In the genomic region with DNA sequence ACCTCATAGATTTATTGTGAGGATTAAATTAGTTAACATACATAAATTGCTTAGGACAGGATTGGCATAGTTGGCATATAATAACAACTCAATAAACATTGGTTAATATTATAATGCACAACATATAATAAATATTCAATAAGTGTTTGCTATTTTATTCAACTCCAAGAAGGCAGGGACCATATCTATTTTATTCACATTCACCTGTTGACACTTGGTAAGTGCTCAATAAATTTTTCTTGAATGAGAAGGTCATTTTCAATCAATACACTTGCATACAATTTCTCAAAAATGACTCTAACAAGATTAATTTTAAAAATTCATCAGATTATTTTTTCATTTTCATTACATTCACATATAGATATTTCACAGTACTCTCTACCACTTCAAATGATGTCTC, we compare ENCODE assay signal across 24 cellular contexts. TPM values are rescaled to one million over a fixed set of nuclear protein-coding genes. Genes with fewer than 3 reads are reported as not detected.
A peak's percentile ranks its signal among the peaks of the same experiment; 100 is the strongest.
DNase-seq lines count a peak whose midpoint lies in the region; ATAC-seq and TF ChIP-seq lines count a peak whose summit lies in the region.
"Had no signal": no experiment of that assay in that cellular context is flagged by ENCODE, and none has a peak within 500 bp of the region (broad histone marks: within the 10 kb centered on the region; RNA-seq: fewer than 3 reads in every experiment).

No MANE protein-coding gene starts in this region.

- no peaks in the 10 kb centered on the region for H3K9me3 Mint-ChIP-seq in activated CD8-positive, alpha-beta memory T cell treated with anti-CD3 and anti-CD28 coated beads, Interleukin-2, amount 10 ng/mL, durations not matched to agents 7 days and 5 days (ENCODE audit: low read depth)
- H3K9me3 Mint-ChIP-seq in activated naive CD8-positive, alpha-beta T cell treated with anti-CD3 and anti-CD28 coated beads for 36 hours, result peaks cover 3% of the 10 kb centered on the region
- no peaks in the 10 kb centered on the region for H3K9me3 Mint-ChIP-seq in natural killer cell treated with Interleukin-12 subunit alpha and Interleukin-12 subunit beta and Interleukin-15 and Interleukin-18, amount 100 ng/mL, for 72 hours
- H3K9me3 Mint-ChIP-seq: activated B cell treated with CpG ODN at 0.5 μM for 24 hours, HFFc6 had no signal

- no peaks in the 10 kb centered on the region for H3K9me3 ChIP-seq in Karpas-422 (ENCODE audit: low read length)
- H3K9me3 ChIP-seq in OCI-LY7 (ENCODE audit: low read length), result no peaks in the 10 kb centered on the region
- H3K9me3 ChIP-seq: heart left ventricle, prostate gland, testis, uterus had no signal

- H4K20me1 ChIP-seq in Karpas-422 (ENCODE audit: insufficient read depth, low read depth, low read length), result no peaks in the 10 kb centered on the region
- no peaks in the 10 kb centered on the region for H4K20me1 ChIP-seq in OCI-LY7 (ENCODE audit: insufficient read depth, low read length)

- H3K27me3 ChIP-seq in Karpas-422 (ENCODE audit: low read length), result no peaks in the 10 kb centered on the region
- H3K27me3 ChIP-seq: dorsolateral prefrontal cortex, heart left ventricle, testis, uterus had no signal

- BruUV-seq in OCI-LY7 (replicated peaks; lab: Mats Ljungman, UMichigan), result no TSS peak

- H3K4me1 Mint-ChIP-seq in activated CD8-positive, alpha-beta memory T cell treated with anti-CD3 and anti-CD28 coated beads, Interleukin-2, amount 10 ng/mL, durations not matched to agents 7 days and 5 days, result peaks cover 47% of the 10 kb centered on the region
- peaks cover 51% of the 10 kb centered on the region for H3K4me1 Mint-ChIP-seq in activated naive CD8-positive, alpha-beta T cell treated with anti-CD3 and anti-CD28 coated beads for 36 hours
- peaks cover 31 to 35% of the 10 kb centered on the region in 2 donors for H3K4me1 Mint-ChIP-seq in natural killer cell treated with Interleukin-12 subunit alpha and Interleukin-12 subunit beta and Interleukin-15 and Interleukin-18, amount 100 ng/mL, for 72 hours (ENCODE audit: low read depth in 2 of 2)

- CTCF ChIA-PET in activated CD8-positive, alpha-beta memory T cell treated with anti-CD3 and anti-CD28 coated beads, Interleukin-2, amount 10 ng/mL, durations not matched to agents 7 days and 5 days (lab: Charles Lee), result interaction anchor here (1.0 to 1.9 kb wide), 3 partner anchors 10 to 62 kb away, joined by 3 to 6 read pairs (median 3); no protein-coding TSS in a partner anchor
- CTCF ChIA-PET in OCI-LY7 (lab: Charles Lee; ENCODE audit: unreplicated experiment), result no interaction called here

- H3K36me3 Mint-ChIP-seq in activated CD8-positive, alpha-beta memory T cell treated with anti-CD3 and anti-CD28 coated beads, Interleukin-2, amount 10 ng/mL, durations not matched to agents 7 days and 5 days, result peaks cover 12% of the 10 kb centered on the region
- peaks cover 5% of the 10 kb centered on the region for H3K36me3 Mint-ChIP-seq in activated naive CD8-positive, alpha-beta T cell treated with anti-CD3 and anti-CD28 coated beads for 36 hours
- H3K36me3 Mint-ChIP-seq in natural killer cell treated with Interleukin-12 subunit alpha and Interleukin-12 subunit beta and Interleukin-15 and Interleukin-18, amount 100 ng/mL, for 72 hours, result no peaks in the 10 kb centered on the region

- no peak overlapping the region for H3K9ac ChIP-seq in Karpas-422 (ENCODE audit: low read length)
- H3K9ac ChIP-seq: GM23248 had no signal

- ATAC-seq in activated CD8-positive, alpha-beta memory T cell treated with anti-CD3 and anti-CD28 coated beads, Interleukin-2, amount 10 ng/mL, durations not matched to agents 7 days and 5 days, result no peak
- ATAC-seq in natural killer cell treated with Interleukin-12 subunit alpha and Interleukin-12 subunit beta and Interleukin-15 and Interleukin-18, amount 100 ng/mL, for 72 hours, result no peak
- ATAC-seq: heart left ventricle, SK-N-SH treated with all-trans-retinoic acid at 6 μM for 48 hours had no signal

- intact Hi-C loops in OCI-LY7 (cut with micrococcal nuclease; ENCODE audit: unreplicated experiment), result no loop called here

- no peak for DNase-seq in activated CD8-positive, alpha-beta memory T cell treated with anti-CD3 and anti-CD28 coated beads, Interleukin-2, amount 10 ng/mL, durations not matched to agents 7 days and 5 days
- no peak for DNase-seq in activated CD8-positive, alpha-beta memory T cell treated with anti-CD3 and anti-CD28 coated beads for 24 hours
- DNase-seq in Karpas-422, result no peak
- DNase-seq in activated naive CD8-positive, alpha-beta T cell treated with anti-CD3 and anti-CD28 coated beads for 36 hours, result no peak
- no peak for DNase-seq in natural killer cell treated with Interleukin-12 subunit alpha and Interleukin-12 subunit beta and Interleukin-15 and Interleukin-18, amount 100 ng/mL, for 72 hours (ENCODE audit: low spot score)
- no peak for DNase-seq in stimulated activated CD4-positive, alpha-beta T cell treated with anti-CD3 and anti-CD28 coated beads, Interleukin-12 subunit alpha, Interleukin-12 subunit beta, amount 100 ng/mL, for 4 hours
- DNase-seq in OCI-LY7 (ENCODE audit: low spot score), result no peak
- DNase-seq in activated effector memory CD4-positive, alpha-beta T cell treated with Interleukin-2 at 50 U/mL for 16 hours, result no peak
- DNase-seq: activated B cell treated with CpG ODN at 0.5 μM for 24 hours; activated effector memory CD4-positive, alpha-beta T cell treated with anti-CD3 and anti-CD28 coated beads, Interleukin-2, amount 50 U/mL, for 16 hours; caudate nucleus; DND-41; dorsolateral prefrontal cortex; GM23248; heart left ventricle; NCI-H1105 treated with DMSO at 0.1 percent for 48 hours; NCI-H2029; NCI-H526 treated with DMSO at 0.1 percent for 48 hours; testis; uterus had no signal

- H3K36me3 ChIP-seq in Karpas-422 (ENCODE audit: insufficient read depth, low read length), result no peaks in the 10 kb centered on the region
- H3K36me3 ChIP-seq in OCI-LY7 (ENCODE audit: insufficient read depth, low read length), result no peaks in the 10 kb centered on the region
- H3K36me3 ChIP-seq: heart left ventricle, prostate gland, uterus had no signal

- H3K4me3 ChIP-seq in Karpas-422 (ENCODE audit: low read length) (no peak overlapping the region), OCI-LY7 (ENCODE audit: low read depth, low read length, poor library complexity, severe bottlenecking) (no peak overlapping the region)
- H3K4me3 ChIP-seq: dorsolateral prefrontal cortex, GM23248, heart left ventricle, prostate gland, testis, uterus had no signal

- TF ChIP-seq CTCF in OCI-LY7 (conservative IDR thresholded peaks at IDR 0.05; ENCODE audit: low read length), result no peak

- H3K27me3 Mint-ChIP-seq in activated CD8-positive, alpha-beta memory T cell treated with anti-CD3 and anti-CD28 coated beads, Interleukin-2, amount 10 ng/mL, durations not matched to agents 7 days and 5 days, result no peaks in the 10 kb centered on the region
- H3K27me3 Mint-ChIP-seq in activated naive CD8-positive, alpha-beta T cell treated with anti-CD3 and anti-CD28 coated beads for 36 hours, result no peaks in the 10 kb centered on the region
- no peaks in the 10 kb centered on the region for H3K27me3 Mint-ChIP-seq in natural killer cell treated with Interleukin-12 subunit alpha and Interleukin-12 subunit beta and Interleukin-15 and Interleukin-18, amount 100 ng/mL, for 72 hours
- H3K27me3 Mint-ChIP-seq: activated B cell treated with CpG ODN at 0.5 μM for 24 hours, B cell had no signal

- H3K9me2 ChIP-seq in Karpas-422 (replicated peaks; ENCODE audit: insufficient read depth, low read length), result no peaks in the 10 kb centered on the region
- H3K9me2 ChIP-seq in OCI-LY7 (ENCODE audit: insufficient read depth, low read length), result no peaks in the 10 kb centered on the region

- peak overlapping the region; percentile 57 for H3K4me3 Mint-ChIP-seq in activated CD8-positive, alpha-beta memory T cell treated with anti-CD3 and anti-CD28 coated beads, Interleukin-2, amount 10 ng/mL, durations not matched to agents 7 days and 5 days
- H3K4me3 Mint-ChIP-seq in activated naive CD8-positive, alpha-beta T cell treated with anti-CD3 and anti-CD28 coated beads for 36 hours, result no peak overlapping the region
- H3K4me3 Mint-ChIP-seq in natural killer cell treated with Interleukin-12 subunit alpha and Interleukin-12 subunit beta and Interleukin-15 and Interleukin-18, amount 100 ng/mL, for 72 hours, result peak overlapping the region; percentile 64
- H3K4me3 Mint-ChIP-seq: activated B cell treated with CpG ODN at 0.5 μM for 24 hours, B cell had no signal

- peak overlapping the region; percentile 91 for H3K27ac Mint-ChIP-seq in activated CD8-positive, alpha-beta memory T cell treated with anti-CD3 and anti-CD28 coated beads, Interleukin-2, amount 10 ng/mL, durations not matched to agents 7 days and 5 days
- peak overlapping the region; percentile 82 for H3K27ac Mint-ChIP-seq in activated naive CD8-positive, alpha-beta T cell treated with anti-CD3 and anti-CD28 coated beads for 36 hours
- H3K27ac Mint-ChIP-seq in natural killer cell treated with Interleukin-12 subunit alpha and Interleukin-12 subunit beta and Interleukin-15 and Interleukin-18, amount 100 ng/mL, for 72 hours, result peak overlapping the region; percentile 60 to 68
- H3K27ac Mint-ChIP-seq: activated B cell treated with CpG ODN at 0.5 μM for 24 hours, B cell had no signal

- H3K4me1 ChIP-seq in Karpas-422 (ENCODE audit: low read length) (peaks cover 7% of the 10 kb centered on the region), OCI-LY7 (ENCODE audit: insufficient read depth, low read length, poor library complexity, severe bottlenecking) (peaks cover 5% of the 10 kb centered on the region)
- H3K4me1 ChIP-seq: prostate gland, testis, uterus had no signal

- no peaks in the 10 kb centered on the region for H3K79me2 ChIP-seq in Karpas-422 (ENCODE audit: low read length)
- no peaks in the 10 kb centered on the region for H3K79me2 ChIP-seq in OCI-LY7 (ENCODE audit: insufficient read depth, low read depth, low read length)

- H3K4me2 ChIP-seq in Karpas-422 (ENCODE audit: low read depth, low read length, poor library complexity, severe bottlenecking), result no peak overlapping the region
- H3K4me2 ChIP-seq in OCI-LY7 (ENCODE audit: low read length), result no peak overlapping the region

- H2AFZ ChIP-seq in Karpas-422 (ENCODE audit: low read length) (no peak overlapping the region), OCI-LY7 (ENCODE audit: low read length) (no peak overlapping the region)

- POLR2A ChIA-PET in OCI-LY7 (lab: Charles Lee), result no interaction called here

- H3K27ac ChIP-seq in Karpas-422 (ENCODE audit: low read length) (0 out of 2 replicates have a peak overlapping the region, but pooled peaks have one; percentile 12), OCI-LY7 (ENCODE audit: low read depth, low read length, poor library complexity, severe bottlenecking) (no peak overlapping the region)
- H3K27ac ChIP-seq: dorsolateral prefrontal cortex, prostate gland, testis, uterus had no signal

RNA-seq across cellular contexts. Expression of gene NUP107, which starts 12.4 kb away (rescaled TPM):
- 100 to 1,000 TPM; 127 to 141 TPM for total RNA-seq in activated CD8-positive, alpha-beta memory T cell treated with anti-CD3 and anti-CD28 coated beads, Interleukin-2, amount 10 ng/mL, durations not matched to agents 7 days and 5 days
- total RNA-seq in Karpas-422 (2014; rRNA removed; shearing (Covaris generic); ENCODE audit: low replicate concordance), result 54.8 and 103 TPM in 2 replicates
- 100 to 1,000 TPM; 156 to 158 TPM for total RNA-seq in activated naive CD8-positive, alpha-beta T cell treated with anti-CD3 and anti-CD28 coated beads for 36 hours
- total RNA-seq in natural killer cell treated with Interleukin-12 subunit alpha and Interleukin-12 subunit beta and Interleukin-15 and Interleukin-18, amount 100 ng/mL, for 72 hours, result 100 to 1,000 TPM in 1 of 2 donors, 10 to 100 TPM in 1; 77.3 to 111 TPM
- total RNA-seq in OCI-LY7 (2014; rRNA removed; shearing (Covaris generic)), result 106 and 113 TPM in 2 replicates
- total RNA-seq in OCI-LY7 (2022), result 122 and 126 TPM in 2 replicates
